36 cellular contexts compared by ENCODE assay signal in genomic region chr5:133340002-133340755, GRCh38.
DNase-seq lines count a peak whose midpoint lies in the region; FAIRE-seq and TF ChIP-seq lines count a peak whose summit lies in the region.
"Had no signal": no experiment of that assay in that cellular context is flagged by ENCODE, and none has a peak within 500 bp of the region (broad histone marks: within the 10 kb centered on the region; RNA-seq: fewer than 3 reads in every experiment).

No MANE protein-coding gene starts in this region.

- H3K36me3 Mint-ChIP-seq in nephron progenitor cell (ENCODE audit: low read depth) = no peaks in the 10 kb centered on the region
- H3K36me3 Mint-ChIP-seq: naive B cell; stimulated activated effector memory CD8-positive, alpha-beta T cell treated with anti-CD3 and anti-CD28 coated beads, Interleukin-12 subunit alpha, Interleukin-12 subunit beta, amount 100 ng/mL, for 72 hours had no signal

- CTCF ChIA-PET in BJ (lab: Yijun Ruan, JAX) (no interaction called here), HEK293 (lab: Yijun Ruan, JAX) (interaction anchor here (0.6 to 0.7 kb wide), 3 partner anchors 10 to 330 kb away, joined by 3 to 4 read pairs (median 4); no protein-coding TSS in a partner anchor)

- H3K36me3 ChIP-seq in BJ (ENCODE audit: control insufficient read depth, insufficient read depth, low read length) (no peaks in the 10 kb centered on the region), HEK293 (ENCODE audit: control insufficient read depth in 2 of 2, insufficient read depth in 1 of 2, low read length in 2 of 2) (no peaks in the 10 kb centered on the region)
- H3K36me3 ChIP-seq: cardiac muscle cell, prostate gland, upper lobe of left lung had no signal

- H3K4me3 Mint-ChIP-seq in nephron progenitor cell = no peak overlapping the region
- H3K4me3 Mint-ChIP-seq: activated B cell treated with CpG ODN at 0.5 μM for 24 hours; activated naive CD8-positive, alpha-beta T cell treated with anti-CD3 and anti-CD28 coated beads, Interleukin-2, amount 50 U/mL, for 24 hours; activated T-cell treated with anti-CD3 and anti-CD28 coated beads, Interleukin-2, amount 50 U/mL, for 72 hours; effector memory CD8-positive, alpha-beta T cell; naive B cell; stimulated activated effector memory CD8-positive, alpha-beta T cell treated with anti-CD3 and anti-CD28 coated beads, Interleukin-12 subunit alpha, Interleukin-12 subunit beta, amount 100 ng/mL, for 72 hours had no signal

- H3K4me1 ChIP-seq in HEK293 (ENCODE audit: control insufficient read depth, insufficient read depth, low read length) = no peaks in the 10 kb centered on the region
- H3K4me1 ChIP-seq: prostate gland, upper lobe of left lung had no signal

- FAIRE-seq in D721Med (lab: Jason Lieb, UNC) = no peak
- FAIRE-seq: astrocyte had no signal

- H3K9me3 Mint-ChIP-seq in nephron progenitor cell = no peaks in the 10 kb centered on the region
- H3K9me3 Mint-ChIP-seq: activated B cell treated with CpG ODN at 0.5 μM for 24 hours; activated naive CD8-positive, alpha-beta T cell treated with anti-CD3 and anti-CD28 coated beads, Interleukin-2, amount 50 U/mL, for 24 hours; activated T-cell treated with anti-CD3 and anti-CD28 coated beads, Interleukin-2, amount 50 U/mL, for 72 hours; effector memory CD8-positive, alpha-beta T cell; naive B cell; stimulated activated effector memory CD8-positive, alpha-beta T cell treated with anti-CD3 and anti-CD28 coated beads, Interleukin-12 subunit alpha, Interleukin-12 subunit beta, amount 100 ng/mL, for 72 hours had no signal

- H3K27me3 ChIP-seq in BJ (ENCODE audit: control insufficient read depth, insufficient read depth, low read length) = 0 out of 2 replicates have a peak, but pooled peaks cover 2% of the 10 kb centered on the region
- H3K27me3 ChIP-seq: cardiac muscle cell, upper lobe of left lung had no signal

- peaks cover 48% of the 10 kb centered on the region for H3K4me1 Mint-ChIP-seq in nephron progenitor cell
- H3K4me1 Mint-ChIP-seq: naive B cell; stimulated activated effector memory CD8-positive, alpha-beta T cell treated with anti-CD3 and anti-CD28 coated beads, Interleukin-12 subunit alpha, Interleukin-12 subunit beta, amount 100 ng/mL, for 72 hours had no signal

- peaks cover 19% of the 10 kb centered on the region for H3K27me3 Mint-ChIP-seq in nephron progenitor cell (ENCODE audit: low read depth, poor library complexity)
- H3K27me3 Mint-ChIP-seq: activated B cell treated with CpG ODN at 0.5 μM for 24 hours, naive B cell had no signal

- TF ChIP-seq CTCF in BJ (IDR thresholded peaks at IDR 0.05; ENCODE audit: insufficient read depth, low read depth, low read length) (no peak), HEK293 (tag by site-specific recombination; IDR thresholded peaks at IDR 0.05) (no peak), coronary artery (IDR thresholded peaks at IDR 0.05) (no peak), nephron progenitor cell (IDR thresholded peaks at IDR 0.05) (no peak), D721Med (IDR thresholded peaks at IDR 0.05; ENCODE audit: insufficient read depth, missing control alignments) (no peak)

- POLR2A ChIA-PET in BJ (lab: Charles Lee) = no interaction called here
- POLR2A ChIA-PET in HEK293 (lab: Yijun Ruan, JAX) = no interaction called here

- H3K27ac Mint-ChIP-seq in nephron progenitor cell = peak overlapping the region; percentile 71
- H3K27ac Mint-ChIP-seq: activated B cell treated with CpG ODN at 0.5 μM for 24 hours; activated naive CD8-positive, alpha-beta T cell treated with anti-CD3 and anti-CD28 coated beads, Interleukin-2, amount 50 U/mL, for 24 hours; activated T-cell treated with anti-CD3 and anti-CD28 coated beads, Interleukin-2, amount 50 U/mL, for 72 hours; effector memory CD8-positive, alpha-beta T cell; stimulated activated effector memory CD8-positive, alpha-beta T cell treated with anti-CD3 and anti-CD28 coated beads, Interleukin-12 subunit alpha, Interleukin-12 subunit beta, amount 100 ng/mL, for 72 hours had no signal

- H3K27ac ChIP-seq in HEK293 (ENCODE audit: extremely low read depth, low read depth, low read length) = no peak overlapping the region
- no peak overlapping the region for H3K27ac ChIP-seq in coronary artery
- H3K27ac ChIP-seq: C4-2B, cardiac muscle cell, prostate gland, RWPE1, SK-N-MC, upper lobe of left lung had no signal

- H3K4me3 ChIP-seq in BJ (ENCODE audit: low read depth, low read length) = no peak overlapping the region
- no peak overlapping the region for H3K4me3 ChIP-seq in HEK293 (ENCODE audit: low read depth, low read length)
- no peak overlapping the region for H3K4me3 ChIP-seq in coronary artery
- H3K4me3 ChIP-seq: cardiac muscle cell, prostate gland, SK-N-MC, upper lobe of left lung had no signal

- DNase-seq in BJ (ENCODE audit: low read depth) (peak; percentile 4), coronary artery (ENCODE audit: low spot score) (peak; percentile 35), nephron progenitor cell (no peak), dedifferentiated amniotic fluid mesenchymal stem cell (ENCODE audit: extremely low spot score) (no peak), RKO (ENCODE audit: low spot score) (no peak), SHP77 (lab: John Stamatoyannopoulos, UW) (no peak), D721Med (ENCODE audit: insufficient read length, low spot score) (no peak)
- DNase-seq: 8988T; activated B cell treated with CpG ODN at 0.5 μM for 24 hours; activated CD4-positive, alpha-beta T cell treated with anti-CD3 and anti-CD28 coated beads, Interleukin-2, amount 50 U/mL, for 48 hours; activated naive CD4-positive, alpha-beta T cell; activated naive CD8-positive, alpha-beta T cell treated with anti-CD3 and anti-CD28 coated beads, Interleukin-2, amount 50 U/mL, for 24 hours; activated T-cell treated with anti-CD3 and anti-CD28 coated beads, Interleukin-2, amount 50 U/mL, for 72 hours; cortex of kidney; DMS79 treated with DMSO at 0.1 percent for 48 hours; effector memory CD8-positive, alpha-beta T cell; erythroblast; glutamatergic neuron; left ventricle myocardium superior; mesendoderm; naive B cell; NCI-H1092 treated with DMSO at 0.1 percent for 48 hours; NCI-H187 treated with DMSO at 0.1 percent for 48 hours; NCI-H2171 treated with DMSO at 0.1 percent for 48 hours; NCI-H510A treated with DMSO at 0.1 percent for 48 hours; nucleus accumbens; substantia nigra; upper lobe of left lung had no signal

- no peaks in the 10 kb centered on the region for H3K9me3 ChIP-seq in HEK293 (ENCODE audit: control insufficient read depth, insufficient read depth, low read depth, low read length)
- H3K9me3 ChIP-seq: prostate gland, upper lobe of left lung had no signal

TF ChIP-seq in HEK293, 187 proteins besides CTCF, POLR2A, EP300 and RAD21 (continues in another document):
- no peak for TF ChIP-seq ZBTB8A (tag by site-specific recombination; IDR thresholded peaks at IDR 0.05)
- no peak for TF ChIP-seq ELK4 (IDR thresholded peaks at IDR 0.05; ENCODE audit: borderline replicate concordance, low read depth, low read length)
- TF ChIP-seq HIC1 (tag by site-specific recombination; IDR thresholded peaks at IDR 0.05) = no peak
- TF ChIP-seq ZNF132 (tag by site-specific recombination; IDR thresholded peaks at IDR 0.05; ENCODE audit: borderline replicate concordance) = no peak
- no peak for TF ChIP-seq ZNF423 (tag by site-specific recombination; IDR thresholded peaks at IDR 0.05)
- TF ChIP-seq GLIS1 (tag by site-specific recombination; IDR thresholded peaks at IDR 0.05) = peak; percentile 81
- TF ChIP-seq ZNF121 (tag by site-specific recombination; IDR thresholded peaks at IDR 0.05) = no peak
- TF ChIP-seq ZNF214 (tag by site-specific recombination; IDR thresholded peaks at IDR 0.05; ENCODE audit: borderline replicate concordance) = no peak
- no peak for TF ChIP-seq ZBTB44 (tag by site-specific recombination; IDR thresholded peaks at IDR 0.05)
- no peak for TF ChIP-seq ZNF221 (tag by site-specific recombination; IDR thresholded peaks at IDR 0.05; ENCODE audit: borderline replicate concordance)
- TF ChIP-seq KLF8 (tag by site-specific recombination; IDR thresholded peaks at IDR 0.05) = no peak
- no peak for TF ChIP-seq KLF9 (tag by site-specific recombination; IDR thresholded peaks at IDR 0.05; ENCODE audit: low read depth)

Comparison
In these comparisons a context has a peak if more than half of its experiments do, and no peak if none do; other contexts are left out.
1. DNase-seq: peak in BJ (single experiment) and coronary artery (single experiment); none in nephron progenitor cell (single experiment), dedifferentiated amniotic fluid mesenchymal stem cell (single experiment), RKO (single experiment), SHP77 (0 of 2) and D721Med (single experiment).